Comparison of ENCODE assay signal across 1 cellular context in genomic region chr7:36642010-36642409, GRCh38.
TF ChIP-seq lines count a peak whose summit lies in the region.

No MANE protein-coding gene starts in this region.

TF ChIP-seq in K562, 482 proteins besides CTCF, POLR2A, EP300 and RAD21 (continued from another document):
- no peak for TF ChIP-seq ATF6 (CRISPR knock-in tag; IDR thresholded peaks at IDR 0.05)
- TF ChIP-seq HCFC1 (IDR thresholded peaks at IDR 0.05; ENCODE audit: low read depth, low read length): no peak
- peak; percentile 66 for TF ChIP-seq ZBTB40 (IDR thresholded peaks at IDR 0.05)
- TF ChIP-seq ZBTB40 (CRISPR knock-in tag; IDR thresholded peaks at IDR 0.05): no peak
- TF ChIP-seq ZNF263 (CRISPR knock-in tag; IDR thresholded peaks at IDR 0.05; ENCODE audit: borderline replicate concordance): no peak
- TF ChIP-seq TAF15 (IDR thresholded peaks at IDR 0.05; ENCODE audit: low read depth, low read length): no peak
